In genomic region chr13:31236211-31236786, GRCh38 we compare ENCODE assay signal across 8 cellular contexts. TPM values are rescaled to one million over a fixed set of nuclear protein-coding genes. Genes with fewer than 3 reads are reported as not detected.
DNase-seq lines count a peak whose midpoint lies in the region; ATAC-seq, FAIRE-seq and TF ChIP-seq lines count a peak whose summit lies in the region.

No MANE protein-coding gene starts in this region.

- no peaks in the 10 kb centered on the region for H3K9me3 ChIP-seq in liver (ENCODE audit: control insufficient read depth in 4 of 4, low read length in 3 of 4)

- no peaks in the 10 kb centered on the region for H3K27me3 ChIP-seq in liver (ENCODE audit: control insufficient read depth in 4 of 4, insufficient read depth in 4 of 4, low read length in 3 of 4)

- no peak overlapping the region for H3K4me3 ChIP-seq in cardiac fibroblast (replicated peaks in 1 of 2; ENCODE audit: low read depth in 2 of 2, low read length in 2 of 2)
- no peak overlapping the region for H3K4me3 ChIP-seq in liver (ENCODE audit: low read depth in 1 of 3, low read length in 3 of 3)

- peak; percentile 75 to 82 for TF ChIP-seq RAD21 in liver (IDR thresholded peaks at IDR 0.05)

- peak; percentile 52; the same call in 2 of the 3 replicates for TF ChIP-seq CTCF in GM12872 (IDR thresholded peaks at IDR 0.05; ENCODE audit: insufficient read depth, low read depth, low read length)
- peak; percentile 73 for TF ChIP-seq CTCF in cardiac fibroblast (IDR thresholded peaks at IDR 0.05; ENCODE audit: low read depth, low read length)
- peak; percentile 69 for TF ChIP-seq CTCF in liver (IDR thresholded peaks at IDR 0.05; ENCODE audit: low read depth, low read length, missing input control)

- H3K36me3 ChIP-seq in liver (ENCODE audit: control insufficient read depth in 4 of 4, insufficient read depth in 3 of 4, low read depth in 1 of 4, low read length in 3 of 4) = peaks cover 0 to 1% (median 0%) of the 10 kb centered on the region in 4 donors

- ATAC-seq in HG02884 (IDR thresholded peaks at IDR 0.05; ENCODE audit: unreplicated experiment) (no peak), GM21381 (IDR thresholded peaks at IDR 0.05; ENCODE audit: unreplicated experiment) (no peak)

- H3K9ac ChIP-seq in liver (ENCODE audit: low read depth in 1 of 2, low read length in 2 of 2) = no peak overlapping the region

- no peak overlapping the region for H3K27ac ChIP-seq in liver (ENCODE audit: low read depth in 1 of 2, low read length in 2 of 2)

- 48% methylated on average over 3 of the region's 3 CpGs for WGBS in liver

- no peak for FAIRE-seq in HTR-8/SVneo (lab: Jason Lieb, UNC)

- DNase-seq in A172 (ENCODE audit: low spot score) (peak; percentile 16), NCI-H460 (ENCODE audit: extremely low read depth, low read depth) (peak; percentile 22), cardiac fibroblast (ENCODE audit: low read depth in 2 of 2) (peak; percentile 68 to 73), HTR-8/SVneo (ENCODE audit: insufficient read length, low spot score) (no peak)

- H3K4me1 ChIP-seq in liver (ENCODE audit: control insufficient read depth in 4 of 4, insufficient read depth in 4 of 4, low read length in 3 of 4) = no peaks in the 10 kb centered on the region

TF ChIP-seq in liver, 16 proteins besides CTCF, POLR2A, EP300 and RAD21:
- TF ChIP-seq NR2F2 (IDR thresholded peaks at IDR 0.05) = no peak
- no peak for TF ChIP-seq GABPA (IDR thresholded peaks at IDR 0.05 in 1 of 2, conservative IDR thresholded peaks at IDR 0.05 in 1 of 2)
- no peak for TF ChIP-seq TAF1 (conservative IDR thresholded peaks at IDR 0.05)
- no peak for TF ChIP-seq EGR1 (IDR thresholded peaks at IDR 0.05; ENCODE audit: low read depth in 2 of 2)
- no peak for TF ChIP-seq HNF4G (IDR thresholded peaks at IDR 0.05)
- TF ChIP-seq ZBTB33 (IDR thresholded peaks at IDR 0.05) = no peak
- no peak for TF ChIP-seq SP1 (IDR thresholded peaks at IDR 0.05)
- no peak for TF ChIP-seq JUND (IDR thresholded peaks at IDR 0.05)
- TF ChIP-seq REST (IDR thresholded peaks at IDR 0.05) = no peak
- TF ChIP-seq HNF4A (conservative IDR thresholded peaks at IDR 0.05) = no peak
- TF ChIP-seq, protein P1, sequence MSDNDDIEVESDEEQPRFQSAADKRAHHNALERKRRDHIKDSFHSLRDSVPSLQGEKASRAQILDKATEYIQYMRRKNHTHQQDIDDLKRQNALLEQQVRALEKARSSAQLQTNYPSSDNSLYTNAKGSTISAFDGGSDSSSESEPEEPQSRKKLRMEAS (IDR thresholded peaks at IDR 0.05) = no peak
- no peak for TF ChIP-seq YY1 (IDR thresholded peaks at IDR 0.05)
- TF ChIP-seq, protein P2, sequence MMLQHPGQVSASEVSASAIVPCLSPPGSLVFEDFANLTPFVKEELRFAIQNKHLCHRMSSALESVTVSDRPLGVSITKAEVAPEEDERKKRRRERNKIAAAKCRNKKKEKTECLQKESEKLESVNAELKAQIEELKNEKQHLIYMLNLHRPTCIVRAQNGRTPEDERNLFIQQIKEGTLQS (IDR thresholded peaks at IDR 0.05) = no peak
- no peak for TF ChIP-seq FOXA1 (IDR thresholded peaks at IDR 0.05)
- TF ChIP-seq FOXA2 (IDR thresholded peaks at IDR 0.05) = no peak
- no peak for TF ChIP-seq RXRA (IDR thresholded peaks at IDR 0.05)
TF ChIP-seq in liver: peak in this region for 0.

RNA-seq across cellular contexts. Expression of gene B3GLCT, which starts 36.5 kb away (rescaled TPM):
- 16.7 and 20.0 TPM in 2 replicates for total RNA-seq in A172 (2014; rRNA removed; shearing (Covaris generic))
- total RNA-seq in NCI-H460 (2014; rRNA removed; shearing (Covaris generic)) = 4.1 and 4.2 TPM in 2 replicates
- 6.4 and 10.0 TPM in 2 replicates for polyA plus RNA-seq in NCI-H460 (2014; cell fraction: nucleus; rRNA removed)
- 1 to 10 TPM; 2.4 to 3.6 TPM for total RNA-seq in liver
- polyA plus RNA-seq in liver = 1 to 10 TPM; 1.5 to 2.0 TPM
